Comparison of ENCODE assay signal across 1 cellular context in genomic region chr2:202376460-202377307, GRCh38.
A peak's percentile ranks its signal among the peaks of the same experiment; 100 is the strongest.
TF ChIP-seq lines count a peak whose summit lies in the region.

No MANE protein-coding gene starts in this region.

TF ChIP-seq in K562, 482 proteins besides CTCF, POLR2A, EP300 and RAD21 (continued from another document):
- no peak for TF ChIP-seq PRDM10 (IDR thresholded peaks at IDR 0.05; ENCODE audit: partially characterized antibody)
- TF ChIP-seq NR2C1 (IDR thresholded peaks at IDR 0.05), result no peak
- TF ChIP-seq NR2C1 (tag; IDR thresholded peaks at IDR 0.05), result 0 out of 2 replicates have a peak, but pooled peaks have one; percentile 14
- TF ChIP-seq FOXJ2 (tag; IDR thresholded peaks at IDR 0.05), result no peak
- TF ChIP-seq ZNF263 (CRISPR knock-in tag; IDR thresholded peaks at IDR 0.05; ENCODE audit: borderline replicate concordance), result no peak
- no peak for TF ChIP-seq CTCFL (IDR thresholded peaks at IDR 0.05; ENCODE audit: borderline replicate concordance, insufficient read depth, low read depth, low read length, poor library complexity, severe bottlenecking)
